1 cellular context compared by ENCODE assay signal in genomic region chr18:3279201-3280185, GRCh38.
A peak's percentile ranks its signal among the peaks of the same experiment; 100 is the strongest.
TF ChIP-seq lines count a peak whose summit lies in the region.

No MANE protein-coding gene starts in this region.

TF ChIP-seq in GM12878, 131 proteins besides CTCF, POLR2A, EP300 and RAD21:
- TF ChIP-seq SMC3 (IDR thresholded peaks at IDR 0.05; ENCODE audit: borderline replicate concordance, low read length) (peak; percentile 15; the same call in 1 of the 2 replicates), PML (IDR thresholded peaks at IDR 0.05; ENCODE audit: low read length) (peak; percentile 73; the same call in 1 of the 2 replicates), IKZF2 (IDR thresholded peaks at IDR 0.05) (peak; percentile 74 to 76; a peak in 2 of 4 replicates), MEF2A (IDR thresholded peaks at IDR 0.05; ENCODE audit: insufficient read depth, low read depth, low read length) (peak; percentile 92), ZBTB40 (IDR thresholded peaks at IDR 0.05; ENCODE audit: borderline replicate concordance) (no peak), RUNX3 (IDR thresholded peaks at IDR 0.05; ENCODE audit: low read length) (peak; percentile 81), IRF4 (IDR thresholded peaks at IDR 0.05; ENCODE audit: low read depth, low read length) (0 out of 2 replicates have a peak, but pooled peaks have one; percentile 25), CEBPB (IDR thresholded peaks at IDR 0.05; ENCODE audit: borderline replicate concordance in 1 of 2, low read depth in 2 of 2, low read length in 2 of 2) (0 out of 4 replicates have a peak, but pooled peaks of 1 of the 2 experiments have one; percentile 4), EED (IDR thresholded peaks at IDR 0.05; ENCODE audit: low read depth) (peak; percentile 54; the same call in 1 of the 2 replicates), FOXM1 (IDR thresholded peaks at IDR 0.05; ENCODE audit: low read depth, low read length) (peak; percentile 56; the same call in 1 of the 2 replicates), IKZF1 (conservative IDR thresholded peaks at IDR 0.05) (peak; percentile 72), ZNF217 (IDR thresholded peaks at IDR 0.05) (no peak), JUND (IDR thresholded peaks at IDR 0.05; ENCODE audit: low read depth, low read length) (no peak), ETV6 (conservative IDR thresholded peaks at IDR 0.05 in 1 of 2, IDR thresholded peaks at IDR 0.05 in 1 of 2; ENCODE audit: borderline replicate concordance in 1 of 2, low read depth in 1 of 2) (peak in 1 of 2 experiments; percentile 35; a peak in 1 of 4 replicates), PKNOX1 (IDR thresholded peaks at IDR 0.05) (peak; percentile 58; the same call in 1 of the 2 replicates), CUX1 (IDR thresholded peaks at IDR 0.05; ENCODE audit: insufficient replicate concordance, low read depth, low read length) (peak; percentile 29), CREM (IDR thresholded peaks at IDR 0.05; ENCODE audit: low read depth) (peak; percentile 29; the same call in 1 of the 2 replicates), MEF2B (IDR thresholded peaks at IDR 0.05; ENCODE audit: partially characterized antibody, poor library complexity, severe bottlenecking) (peak; percentile 65), ATF7 (IDR thresholded peaks at IDR 0.05; ENCODE audit: low read depth) (0 out of 2 replicates have a peak, but pooled peaks have one; percentile 14), TCF7 (IDR thresholded peaks at IDR 0.05; ENCODE audit: borderline replicate concordance) (peak; percentile 31), MTA3 (IDR thresholded peaks at IDR 0.05; ENCODE audit: borderline replicate concordance, low read length) (peak; percentile 86), MXI1 (IDR thresholded peaks at IDR 0.05; ENCODE audit: low read depth, low read length) (no peak), MTA2 (IDR thresholded peaks at IDR 0.05; ENCODE audit: low read depth) (peak; percentile 70; the same call in 1 of the 2 replicates), ZBED1 (IDR thresholded peaks at IDR 0.05; ENCODE audit: borderline replicate concordance) (no peak; the same call in 1 of the 2 replicates), YY1 (IDR thresholded peaks at IDR 0.05; ENCODE audit: low read depth, low read length) (no peak), RELB (IDR thresholded peaks at IDR 0.05; ENCODE audit: low read depth) (peak; percentile 71), FOXK2 (IDR thresholded peaks at IDR 0.05) (no peak), SPI1 (IDR thresholded peaks at IDR 0.05; ENCODE audit: borderline replicate concordance, insufficient read depth, low read depth, low read length) (peak; percentile 90), NFIC (IDR thresholded peaks at IDR 0.05; ENCODE audit: low read depth, low read length) (peak; percentile 86; the same call in 1 of the 2 replicates)
- TF ChIP-seq, protein P1, sequence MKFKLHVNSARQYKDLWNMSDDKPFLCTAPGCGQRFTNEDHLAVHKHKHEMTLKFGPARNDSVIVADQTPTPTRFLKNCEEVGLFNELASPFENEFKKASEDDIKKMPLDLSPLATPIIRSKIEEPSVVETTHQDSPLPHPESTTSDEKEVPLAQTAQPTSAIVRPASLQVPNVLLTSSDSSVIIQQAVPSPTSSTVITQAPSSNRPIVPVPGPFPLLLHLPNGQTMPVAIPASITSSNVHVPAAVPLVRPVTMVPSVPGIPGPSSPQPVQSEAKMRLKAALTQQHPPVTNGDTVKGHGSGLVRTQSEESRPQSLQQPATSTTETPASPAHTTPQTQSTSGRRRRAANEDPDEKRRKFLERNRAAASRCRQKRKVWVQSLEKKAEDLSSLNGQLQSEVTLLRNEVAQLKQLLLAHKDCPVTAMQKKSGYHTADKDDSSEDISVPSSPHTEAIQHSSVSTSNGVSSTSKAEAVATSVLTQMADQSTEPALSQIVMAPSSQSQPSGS (IDR thresholded peaks at IDR 0.05; ENCODE audit: low read length), result peak; percentile 72
- TF ChIP-seq, protein P2, sequence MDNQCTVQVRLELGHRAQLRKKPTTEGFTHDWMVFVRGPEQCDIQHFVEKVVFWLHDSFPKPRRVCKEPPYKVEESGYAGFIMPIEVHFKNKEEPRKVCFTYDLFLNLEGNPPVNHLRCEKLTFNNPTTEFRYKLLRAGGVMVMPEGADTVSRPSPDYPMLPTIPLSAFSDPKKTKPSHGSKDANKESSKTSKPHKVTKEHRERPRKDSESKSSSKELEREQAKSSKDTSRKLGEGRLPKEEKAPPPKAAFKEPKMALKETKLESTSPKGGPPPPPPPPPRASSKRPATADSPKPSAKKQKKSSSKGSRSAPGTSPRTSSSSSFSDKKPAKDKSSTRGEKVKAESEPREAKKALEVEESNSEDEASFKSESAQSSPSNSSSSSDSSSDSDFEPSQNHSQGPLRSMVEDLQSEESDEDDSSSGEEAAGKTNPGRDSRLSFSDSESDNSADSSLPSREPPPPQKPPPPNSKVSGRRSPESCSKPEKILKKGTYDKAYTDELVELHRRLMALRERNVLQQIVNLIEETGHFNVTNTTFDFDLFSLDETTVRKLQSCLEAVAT (IDR thresholded peaks at IDR 0.05), result no peak
- TF ChIP-seq, protein P3, sequence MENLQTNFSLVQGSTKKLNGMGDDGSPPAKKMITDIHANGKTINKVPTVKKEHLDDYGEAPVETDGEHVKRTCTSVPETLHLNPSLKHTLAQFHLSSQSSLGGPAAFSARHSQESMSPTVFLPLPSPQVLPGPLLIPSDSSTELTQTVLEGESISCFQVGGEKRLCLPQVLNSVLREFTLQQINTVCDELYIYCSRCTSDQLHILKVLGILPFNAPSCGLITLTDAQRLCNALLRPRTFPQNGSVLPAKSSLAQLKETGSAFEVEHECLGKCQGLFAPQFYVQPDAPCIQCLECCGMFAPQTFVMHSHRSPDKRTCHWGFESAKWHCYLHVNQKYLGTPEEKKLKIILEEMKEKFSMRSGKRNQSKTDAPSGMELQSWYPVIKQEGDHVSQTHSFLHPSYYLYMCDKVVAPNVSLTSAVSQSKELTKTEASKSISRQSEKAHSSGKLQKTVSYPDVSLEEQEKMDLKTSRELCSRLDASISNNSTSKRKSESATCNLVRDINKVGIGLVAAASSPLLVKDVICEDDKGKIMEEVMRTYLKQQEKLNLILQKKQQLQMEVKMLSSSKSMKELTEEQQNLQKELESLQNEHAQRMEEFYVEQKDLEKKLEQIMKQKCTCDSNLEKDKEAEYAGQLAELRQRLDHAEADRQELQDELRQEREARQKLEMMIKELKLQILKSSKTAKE (IDR thresholded peaks at IDR 0.05; ENCODE audit: low read depth, poor library complexity, severe bottlenecking), result peak; percentile 66
